In genomic region chr9:26675055-26675454, GRCh38 we compare ENCODE assay signal across 1 cellular context.
TF ChIP-seq lines count a peak whose summit lies in the region.

No MANE protein-coding gene starts in this region.

TF ChIP-seq in SK-N-SH, 30 proteins besides CTCF, POLR2A, EP300 and RAD21 (continued from another document):
- TF ChIP-seq REST (IDR thresholded peaks at IDR 0.05; ENCODE audit: low read depth, low read length) = no peak
- TF ChIP-seq YY1 (IDR thresholded peaks at IDR 0.05; ENCODE audit: low read depth) = no peak
- TF ChIP-seq SMC3 (IDR thresholded peaks at IDR 0.05; ENCODE audit: low read depth, low read length) = no peak
- no peak for TF ChIP-seq EZH2phosphoT487 (IDR thresholded peaks at IDR 0.05; ENCODE audit: borderline replicate concordance, low read depth)
- no peak for TF ChIP-seq TCF12 (IDR thresholded peaks at IDR 0.05)
- no peak for TF ChIP-seq MEF2A (IDR thresholded peaks at IDR 0.05; ENCODE audit: borderline replicate concordance, low read depth)
